In genomic region chr2:120224735-120225548, GRCh38 we compare ENCODE assay signal across 12 cellular contexts. TPM values are rescaled to one million over a fixed set of nuclear protein-coding genes. Genes with fewer than 3 reads are reported as not detected.
DNase-seq lines count a peak whose midpoint lies in the region; ATAC-seq, FAIRE-seq and TF ChIP-seq lines count a peak whose summit lies in the region.
"Had no signal": no experiment of that assay in that cellular context is flagged by ENCODE, and none has a peak within 500 bp of the region (broad histone marks: within the 10 kb centered on the region; RNA-seq: fewer than 3 reads in every experiment).

No MANE protein-coding gene starts in this region.

- H3K36me3 Mint-ChIP-seq in activated CD8-positive, alpha-beta T cell treated with anti-CD3 and anti-CD28 coated beads for 36 hours (ENCODE audit: low read depth) = peaks cover 28% of the 10 kb centered on the region
- H3K36me3 Mint-ChIP-seq in nephron progenitor cell (ENCODE audit: low read depth) = peaks cover 27% of the 10 kb centered on the region

- H3K27me3 ChIP-seq in gastrocnemius medialis = no peaks in the 10 kb centered on the region
- H3K27me3 ChIP-seq: brain microvascular endothelial cell had no signal

- FAIRE-seq in frontal cortex (lab: Jason Lieb, UNC) = no peak
- FAIRE-seq: A549 had no signal

- H3K4me3 ChIP-seq in gastrocnemius medialis = no peak overlapping the region

- no peak overlapping the region for H3K27ac ChIP-seq in gastrocnemius medialis
- H3K27ac ChIP-seq: brain microvascular endothelial cell had no signal

- H3K4me1 ChIP-seq in gastrocnemius medialis = peaks cover 28 to 32% of the 10 kb centered on the region in 2 donors

- no peaks in the 10 kb centered on the region for H3K27me3 Mint-ChIP-seq in activated CD8-positive, alpha-beta T cell treated with anti-CD3 and anti-CD28 coated beads for 36 hours
- peaks cover 53% of the 10 kb centered on the region for H3K27me3 Mint-ChIP-seq in nephron progenitor cell (ENCODE audit: low read depth, poor library complexity)

- TF ChIP-seq POLR2A in gastrocnemius medialis (IDR thresholded peaks at IDR 0.05) = no peak

- H3K27ac Mint-ChIP-seq in activated CD8-positive, alpha-beta T cell treated with anti-CD3 and anti-CD28 coated beads for 36 hours = peak overlapping the region; percentile 87
- H3K27ac Mint-ChIP-seq in nephron progenitor cell = no peak overlapping the region

- H3K9me3 Mint-ChIP-seq in activated CD8-positive, alpha-beta T cell treated with anti-CD3 and anti-CD28 coated beads for 36 hours = peaks cover 15% of the 10 kb centered on the region
- H3K9me3 Mint-ChIP-seq in nephron progenitor cell = peaks cover 17% of the 10 kb centered on the region

- DNase-seq in NCI-H526 (lab: John Stamatoyannopoulos, UW) (peak; percentile 23 to 42), NCI-H526 treated with DMSO at 0.1 percent for 48 hours (lab: John Stamatoyannopoulos, UW) (no peak), NCI-H1417 treated with DMSO at 0.1 percent for 48 hours (lab: John Stamatoyannopoulos, UW) (peak; percentile 48), nephron progenitor cell (no peak), pons (ENCODE audit: low spot score) (no peak), frontal cortex (ENCODE audit: low spot score in 2 of 2) (no peak), gastrocnemius medialis (no peak)
- no peak for DNase-seq in activated CD8-positive, alpha-beta T cell treated with anti-CD3 and anti-CD28 coated beads for 36 hours
- DNase-seq: activated CD4-positive, alpha-beta T cell treated with anti-CD3 and anti-CD28 coated beads for 4 hours; brain microvascular endothelial cell; Right ventricle myocardium superior had no signal

- POLR2A ChIA-PET in activated CD8-positive, alpha-beta T cell treated with anti-CD3 and anti-CD28 coated beads for 36 hours (lab: Charles Lee) = interaction anchor here (0.9 to 1.5 kb wide), 3 partner anchors 15 to 468 kb away, joined by 3 read pairs; partner anchors contain the start of gene RALB

- no peak for TF ChIP-seq CTCF in activated CD8-positive, alpha-beta T cell treated with anti-CD3 and anti-CD28 coated beads for 36 hours (IDR thresholded peaks at IDR 0.05)
- no peak for TF ChIP-seq CTCF in nephron progenitor cell (IDR thresholded peaks at IDR 0.05)
- no peak for TF ChIP-seq CTCF in gastrocnemius medialis (IDR thresholded peaks at IDR 0.05 in 4 of 5, conservative IDR thresholded peaks at IDR 0.05 in 1 of 5)

- no peak for ATAC-seq in activated CD8-positive, alpha-beta T cell treated with anti-CD3 and anti-CD28 coated beads for 36 hours
- ATAC-seq in gastrocnemius medialis = no peak
- ATAC-seq: A549 had no signal

- in situ Hi-C loops in gastrocnemius medialis (cut with MboI; ENCODE audit: low sequenced_read_pairs in 4 of 4) = no loop called here

- H3K9me3 ChIP-seq in gastrocnemius medialis = no peaks in the 10 kb centered on the region
- H3K9me3 ChIP-seq: A549 had no signal

- peaks cover 62% of the 10 kb centered on the region for H3K4me1 Mint-ChIP-seq in activated CD8-positive, alpha-beta T cell treated with anti-CD3 and anti-CD28 coated beads for 36 hours (ENCODE audit: low read depth)
- H3K4me1 Mint-ChIP-seq in nephron progenitor cell = peaks cover 49% of the 10 kb centered on the region

- CTCF ChIA-PET in activated CD8-positive, alpha-beta T cell treated with anti-CD3 and anti-CD28 coated beads for 36 hours (lab: Charles Lee) = interaction anchor here (1.3 to 1.7 kb wide), 3 partner anchors 8 to 88 kb away, joined by 4 to 7 read pairs (median 5); no protein-coding TSS in a partner anchor

- H3K36me3 ChIP-seq in gastrocnemius medialis = peaks cover 0 to 4% of the 10 kb centered on the region in 2 donors

- peak overlapping the region; percentile 80 for H3K4me3 Mint-ChIP-seq in activated CD8-positive, alpha-beta T cell treated with anti-CD3 and anti-CD28 coated beads for 36 hours
- H3K4me3 Mint-ChIP-seq in nephron progenitor cell = peak overlapping the region; percentile 59

- intact Hi-C loops in activated CD8-positive, alpha-beta T cell treated with anti-CD3 and anti-CD28 coated beads for 36 hours (cut with micrococcal nuclease) = no loop called here
- intact Hi-C loops in gastrocnemius medialis (cut with DNase I; ENCODE audit: low total_unique reads) = loop anchor here (5.0 to 10.0 kb wide), 3 partner anchors 87 to 468 kb away; partner anchors contain the start of gene PTPN4

RNA-seq across cellular contexts. Expression of gene TMEM185B, which starts 1.7 kb away (rescaled TPM):
- 10 to 100 TPM; 16.7 to 17.2 TPM for total RNA-seq in activated CD8-positive, alpha-beta T cell treated with anti-CD3 and anti-CD28 coated beads for 36 hours
- total RNA-seq in frontal cortex = 15.1 TPM
- total RNA-seq in gastrocnemius medialis = 10 to 100 TPM; 10.8 to 23.5 (median 15.4) TPM

RNA-seq across cellular contexts. Expression of gene RALB, which starts 27.7 kb away (rescaled TPM):
- total RNA-seq in activated CD8-positive, alpha-beta T cell treated with anti-CD3 and anti-CD28 coated beads for 36 hours = 10 to 100 TPM; 16.7 to 17.6 TPM
- total RNA-seq in frontal cortex (39.9 TPM), gastrocnemius medialis (10 to 100 TPM; 20.1 to 45.0 (median 30.4) TPM)

Comparison
In these comparisons a context has a peak if more than half of its experiments do, and no peak if none do; other contexts are left out.
1. DNase-seq: peak in NCI-H526 (2 of 2) and NCI-H1417 treated with DMSO at 0.1 percent for 48 hours (single experiment); none in NCI-H526 treated with DMSO at 0.1 percent for 48 hours (single experiment), activated CD8-positive, alpha-beta T cell treated with anti-CD3 and anti-CD28 coated beads for 36 hours (single experiment), nephron progenitor cell (single experiment), pons (single experiment), frontal cortex (0 of 2) and gastrocnemius medialis (0 of 2).